In genomic region chr5:56534102-56534501, GRCh38 we compare ENCODE assay signal across 11 cellular contexts.
DNase-seq lines count a peak whose midpoint lies in the region; TF ChIP-seq lines count a peak whose summit lies in the region.
"Had no signal": no experiment of that assay in that cellular context is flagged by ENCODE, and none has a peak within 500 bp of the region (broad histone marks: within the 10 kb centered on the region; RNA-seq: fewer than 3 reads in every experiment).

No MANE protein-coding gene starts in this region.

- H3K4me3 Mint-ChIP-seq in type B pancreatic cell: no peak overlapping the region
- no peak overlapping the region for H3K4me3 Mint-ChIP-seq in activated T-helper 2 cell treated with anti-CD3 and anti-CD28 coated beads, Interferon-gamma antibody, Interleukin-2, Interleukin-4, amounts not matched to agents 10 μg/mL and 5 μg/mL and 100 μg/mL, durations not matched to agents 14 hours and 24 hours and 36 hours (ENCODE audit: low read depth)

- intact Hi-C loops in activated T-helper 2 cell treated with anti-CD3 and anti-CD28 coated beads, Interferon-gamma antibody, Interleukin-2, Interleukin-4, amounts not matched to agents 10 μg/mL and 5 μg/mL and 100 μg/mL, durations not matched to agents 14 hours and 24 hours and 36 hours (cut with micrococcal nuclease): no loop called here

- peaks cover 9% of the 10 kb centered on the region for H3K9me3 Mint-ChIP-seq in type B pancreatic cell
- no peaks in the 10 kb centered on the region for H3K9me3 Mint-ChIP-seq in activated T-helper 2 cell treated with anti-CD3 and anti-CD28 coated beads, Interferon-gamma antibody, Interleukin-2, Interleukin-4, amounts not matched to agents 10 μg/mL and 5 μg/mL and 100 μg/mL, durations not matched to agents 14 hours and 24 hours and 36 hours

- no peaks in the 10 kb centered on the region for H3K27me3 Mint-ChIP-seq in type B pancreatic cell
- H3K27me3 Mint-ChIP-seq in activated T-helper 2 cell treated with anti-CD3 and anti-CD28 coated beads, Interferon-gamma antibody, Interleukin-2, Interleukin-4, amounts not matched to agents 10 μg/mL and 5 μg/mL and 100 μg/mL, durations not matched to agents 14 hours and 24 hours and 36 hours (ENCODE audit: low read depth): no peaks in the 10 kb centered on the region

- TF ChIP-seq CTCF in type B pancreatic cell (conservative IDR thresholded peaks at IDR 0.05): no peak

- peaks cover 8% of the 10 kb centered on the region for H3K36me3 Mint-ChIP-seq in type B pancreatic cell
- no peaks in the 10 kb centered on the region for H3K36me3 Mint-ChIP-seq in activated T-helper 2 cell treated with anti-CD3 and anti-CD28 coated beads, Interferon-gamma antibody, Interleukin-2, Interleukin-4, amounts not matched to agents 10 μg/mL and 5 μg/mL and 100 μg/mL, durations not matched to agents 14 hours and 24 hours and 36 hours (ENCODE audit: low read depth)

- H3K4me1 Mint-ChIP-seq in type B pancreatic cell (ENCODE audit: unreplicated experiment): peaks cover 4% of the 10 kb centered on the region
- H3K4me1 Mint-ChIP-seq in activated T-helper 2 cell treated with anti-CD3 and anti-CD28 coated beads, Interferon-gamma antibody, Interleukin-2, Interleukin-4, amounts not matched to agents 10 μg/mL and 5 μg/mL and 100 μg/mL, durations not matched to agents 14 hours and 24 hours and 36 hours (ENCODE audit: low read depth): peaks cover 2% of the 10 kb centered on the region

- DNase-seq in activated T-cell treated with anti-CD3 and anti-CD28 coated beads for 24 hours (ENCODE audit: low read depth) (peak; percentile 7), iris pigment epithelial cell (ENCODE audit: low read depth) (peak; percentile 35), type B pancreatic cell (ENCODE audit: extremely low spot score, unreplicated experiment) (no peak), NCI-H187 treated with DMSO at 0.1 percent for 48 hours (lab: John Stamatoyannopoulos, UW) (no peak), SHP77 (lab: John Stamatoyannopoulos, UW) (no peak)
- DNase-seq in activated T-cell treated with anti-CD3 and anti-CD28 coated beads, Interleukin-2, amount 50 U/mL, for 1 hour: no peak
- DNase-seq in activated CD4-positive, alpha-beta T cell treated with anti-CD3 and anti-CD28 coated beads, Interleukin-2, amount 50 U/mL, for 4 hours: peak; percentile 43 to 47
- no peak for DNase-seq in activated T-helper 2 cell treated with anti-CD3 and anti-CD28 coated beads, Interferon-gamma antibody, Interleukin-2, Interleukin-4, amounts not matched to agents 10 μg/mL and 5 μg/mL and 100 μg/mL, durations not matched to agents 14 hours and 24 hours and 36 hours (ENCODE audit: low spot score)
- DNase-seq: activated CD8-positive, alpha-beta memory T cell treated with anti-CD3 and anti-CD28 coated beads, Interleukin-2, amount 50 U/mL, for 4 hours; NCI-H1436 treated with DMSO at 0.1 percent for 48 hours; ovary had no signal

- peak overlapping the region; percentile 93 for H3K27ac Mint-ChIP-seq in type B pancreatic cell
- no peak overlapping the region for H3K27ac Mint-ChIP-seq in activated T-helper 2 cell treated with anti-CD3 and anti-CD28 coated beads, Interferon-gamma antibody, Interleukin-2, Interleukin-4, amounts not matched to agents 10 μg/mL and 5 μg/mL and 100 μg/mL, durations not matched to agents 14 hours and 24 hours and 36 hours

Comparison
In these comparisons a context has a peak if more than half of its experiments do, and no peak if none do; other contexts are left out.
1. DNase-seq: peak in activated T-cell treated with anti-CD3 and anti-CD28 coated beads for 24 hours (single experiment), activated CD4-positive, alpha-beta T cell treated with anti-CD3 and anti-CD28 coated beads, Interleukin-2, amount 50 U/mL, for 4 hours (2 of 2) and iris pigment epithelial cell (single experiment); none in activated T-cell treated with anti-CD3 and anti-CD28 coated beads, Interleukin-2, amount 50 U/mL, for 1 hour (single experiment), type B pancreatic cell (single experiment), activated T-helper 2 cell treated with anti-CD3 and anti-CD28 coated beads, Interferon-gamma antibody, Interleukin-2, Interleukin-4, amounts not matched to agents 10 μg/mL and 5 μg/mL and 100 μg/mL, durations not matched to agents 14 hours and 24 hours and 36 hours (single experiment), NCI-H187 treated with DMSO at 0.1 percent for 48 hours (single experiment) and SHP77 (0 of 2).